Comparison of ENCODE assay signal across 8 cellular contexts in genomic region chr5:68344447-68345111, GRCh38.
A peak's percentile ranks its signal among the peaks of the same experiment; 100 is the strongest.
DNase-seq lines count a peak whose midpoint lies in the region; ATAC-seq and TF ChIP-seq lines count a peak whose summit lies in the region.

No MANE protein-coding gene starts in this region.

- H3K4me3 Mint-ChIP-seq in GM23338 = no peak overlapping the region
- H3K4me3 Mint-ChIP-seq in T-cell = no peak overlapping the region
- no peak overlapping the region for H3K4me3 Mint-ChIP-seq in type B pancreatic cell

- CTCF ChIA-PET in T-cell (lab: Charles Lee) = no interaction called here

- H3F3A ChIP-seq in GM23338 (replicated peaks; ENCODE audit: low read depth) = no peaks in the 10 kb centered on the region

- H3K27ac ChIP-seq in GM23338 (ENCODE audit: low read depth) = no peak overlapping the region

- no peaks in the 10 kb centered on the region for H3K27me3 ChIP-seq in GM23338 (ENCODE audit: insufficient read depth)

- peaks cover 23% of the 10 kb centered on the region for H3K9me2 ChIP-seq in GM23338 (ENCODE audit: insufficient read depth)

- H3K79me2 ChIP-seq in GM23338 (replicated peaks; ENCODE audit: insufficient read depth) = no peaks in the 10 kb centered on the region

- H3K9me3 Mint-ChIP-seq in GM23338 = peaks cover 5% of the 10 kb centered on the region; the same call in 2 of the 3 replicates
- H3K9me3 Mint-ChIP-seq in T-cell = peaks cover 0 to 8% (median 6%) of the 10 kb centered on the region in 3 donors
- H3K9me3 Mint-ChIP-seq in type B pancreatic cell = peaks cover 17% of the 10 kb centered on the region

- no peak for ATAC-seq in GM23338
- ATAC-seq in T-cell (replicated peaks in 1 of 4) = peak in 3 of 4 experiments; percentile 42 to 78 (median 56)
- ATAC-seq in GM19328 (IDR thresholded peaks at IDR 0.05; ENCODE audit: unreplicated experiment) = no peak

- TF ChIP-seq CTCF in GM23338 (conservative IDR thresholded peaks at IDR 0.05; ENCODE audit: low read depth in 2 of 2) = no peak
- no peak for TF ChIP-seq CTCF in foreskin fibroblast (IDR thresholded peaks at IDR 0.05; ENCODE audit: low read depth, low read length)
- TF ChIP-seq CTCF in type B pancreatic cell (conservative IDR thresholded peaks at IDR 0.05) = no peak

- H4K20me1 ChIP-seq in GM23338 (replicated peaks; ENCODE audit: insufficient read depth) = no peaks in the 10 kb centered on the region

- H3K27me3 Mint-ChIP-seq in GM23338 (ENCODE audit: insufficient read depth, low read depth, poor library complexity) (no peaks in the 10 kb centered on the region), T-cell (no peaks in the 10 kb centered on the region), type B pancreatic cell (no peaks in the 10 kb centered on the region)

- H3K4me1 Mint-ChIP-seq in GM23338 = peaks cover 7% of the 10 kb centered on the region
- peaks cover 8 to 18% (median 11%) of the 10 kb centered on the region in 3 donors for H3K4me1 Mint-ChIP-seq in T-cell
- H3K4me1 Mint-ChIP-seq in type B pancreatic cell (ENCODE audit: unreplicated experiment) = peaks cover 13% of the 10 kb centered on the region

- no peaks in the 10 kb centered on the region for H3K36me3 ChIP-seq in GM23338 (ENCODE audit: insufficient read depth)

- no peak overlapping the region for H3K4me2 ChIP-seq in GM23338

- DNase-seq in DMS53 (lab: John Stamatoyannopoulos, UW) (peak; percentile 61), GM23338 (ENCODE audit: low spot score) (no peak), T-cell (no peak), foreskin fibroblast (peak; percentile 47 to 66), type B pancreatic cell (ENCODE audit: extremely low spot score, unreplicated experiment) (no peak), NCI-H1694 (lab: John Stamatoyannopoulos, UW) (no peak), T1000 (lab: John Stamatoyannopoulos, UW) (no peak)

- H3K36me3 Mint-ChIP-seq in GM23338 (ENCODE audit: low read depth) (peaks cover 8% of the 10 kb centered on the region), T-cell (no peaks in the 10 kb centered on the region), type B pancreatic cell (peaks cover 6% of the 10 kb centered on the region)

- 0 out of 2 replicates have a peak, but pooled peaks cover 8% of the 10 kb centered on the region for H3K4me1 ChIP-seq in GM23338 (ENCODE audit: insufficient read depth)

- H3K27ac Mint-ChIP-seq in GM23338 (peak overlapping the region; percentile 32; the same call in 1 of the 2 replicates), T-cell (peak overlapping the region; percentile 19 to 27), type B pancreatic cell (peak overlapping the region; percentile 1)

- H3K4me3 ChIP-seq in GM23338 = no peak overlapping the region
- no peak overlapping the region for H3K4me3 ChIP-seq in foreskin fibroblast (ENCODE audit: low read depth in 1 of 2, low read length in 2 of 2)

- POLR2A ChIA-PET in T-cell (lab: Charles Lee) = no interaction called here

- H2AFZ ChIP-seq in GM23338 = peak overlapping the region; percentile 78; the same call in 1 of the 2 replicates

TF ChIP-seq in GM23338, 12 proteins besides CTCF, POLR2A, EP300 and RAD21 (continues in another document):
- TF ChIP-seq ZNF462 (CRISPR knock-in tag; IDR thresholded peaks at IDR 0.05) = no peak
- no peak for TF ChIP-seq CREB1 (CRISPR knock-in tag; IDR thresholded peaks at IDR 0.05; ENCODE audit: low read depth)
- TF ChIP-seq STAT1 (IDR thresholded peaks at IDR 0.05; ENCODE audit: unreplicated experiment) = no peak
- no peak for TF ChIP-seq POLR2AphosphoS5 (IDR thresholded peaks at IDR 0.05; ENCODE audit: low read depth)
- TF ChIP-seq EZH2 (IDR thresholded peaks at IDR 0.05; ENCODE audit: low read depth, unreplicated experiment) = no peak
- no peak for TF ChIP-seq NANOG (IDR thresholded peaks at IDR 0.05; ENCODE audit: borderline replicate concordance)
- TF ChIP-seq, protein P1, sequence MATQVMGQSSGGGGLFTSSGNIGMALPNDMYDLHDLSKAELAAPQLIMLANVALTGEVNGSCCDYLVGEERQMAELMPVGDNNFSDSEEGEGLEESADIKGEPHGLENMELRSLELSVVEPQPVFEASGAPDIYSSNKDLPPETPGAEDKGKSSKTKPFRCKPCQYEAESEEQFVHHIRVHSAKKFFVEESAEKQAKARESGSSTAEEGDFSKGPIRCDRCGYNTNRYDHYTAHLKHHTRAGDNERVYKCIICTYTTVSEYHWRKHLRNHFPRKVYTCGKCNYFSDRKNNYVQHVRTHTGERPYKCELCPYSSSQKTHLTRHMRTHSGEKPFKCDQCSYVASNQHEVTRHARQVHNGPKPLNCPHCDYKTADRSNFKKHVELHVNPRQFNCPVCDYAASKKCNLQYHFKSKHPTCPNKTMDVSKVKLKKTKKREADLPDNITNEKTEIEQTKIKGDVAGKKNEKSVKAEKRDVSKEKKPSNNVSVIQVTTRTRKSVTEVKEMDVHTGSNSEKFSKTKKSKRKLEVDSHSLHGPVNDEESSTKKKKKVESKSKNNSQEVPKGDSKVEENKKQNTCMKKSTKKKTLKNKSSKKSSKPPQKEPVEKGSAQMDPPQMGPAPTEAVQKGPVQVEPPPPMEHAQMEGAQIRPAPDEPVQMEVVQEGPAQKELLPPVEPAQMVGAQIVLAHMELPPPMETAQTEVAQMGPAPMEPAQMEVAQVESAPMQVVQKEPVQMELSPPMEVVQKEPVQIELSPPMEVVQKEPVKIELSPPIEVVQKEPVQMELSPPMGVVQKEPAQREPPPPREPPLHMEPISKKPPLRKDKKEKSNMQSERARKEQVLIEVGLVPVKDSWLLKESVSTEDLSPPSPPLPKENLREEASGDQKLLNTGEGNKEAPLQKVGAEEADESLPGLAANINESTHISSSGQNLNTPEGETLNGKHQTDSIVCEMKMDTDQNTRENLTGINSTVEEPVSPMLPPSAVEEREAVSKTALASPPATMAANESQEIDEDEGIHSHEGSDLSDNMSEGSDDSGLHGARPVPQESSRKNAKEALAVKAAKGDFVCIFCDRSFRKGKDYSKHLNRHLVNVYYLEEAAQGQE (IDR thresholded peaks at IDR 0.05; ENCODE audit: unreplicated experiment) = no peak
- no peak for TF ChIP-seq ZNF114 (CRISPR knock-in tag; IDR thresholded peaks at IDR 0.05)

Comparison
In these comparisons a context has a peak if more than half of its experiments do, and no peak if none do; other contexts are left out.
1. DNase-seq: peak in DMS53 (single experiment) and foreskin fibroblast (2 of 2); none in GM23338 (single experiment), T-cell (0 of 34), type B pancreatic cell (single experiment), NCI-H1694 (single experiment) and T1000 (single experiment).
2. ATAC-seq: peak in T-cell (3 of 4); none in GM23338 (single experiment) and GM19328 (single experiment).
3. Peak in every context shown above with its lines, with median percentiles within 50 percentile points of each other: H3K27ac Mint-ChIP-seq.